In the genomic region with DNA sequence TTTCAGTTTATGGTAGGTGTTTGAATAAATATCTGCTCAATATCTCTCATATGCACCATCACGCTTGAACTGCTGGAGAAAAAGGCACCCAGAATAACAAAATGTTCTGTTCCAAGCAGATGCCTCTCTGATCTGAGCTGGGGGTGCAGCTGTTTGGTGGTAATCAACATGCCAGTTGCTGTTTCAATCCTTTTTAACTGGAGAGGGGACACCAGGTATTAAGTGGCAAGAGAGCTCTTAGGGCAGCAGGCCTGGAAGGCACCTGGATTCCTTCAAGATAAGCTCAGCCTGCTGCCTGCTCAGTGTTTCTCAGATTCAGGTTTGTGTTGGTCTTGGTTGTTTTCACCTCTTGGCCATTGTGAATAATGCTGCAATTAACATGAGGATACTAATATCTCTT, we compare ENCODE assay signal across 22 cellular contexts. TPM values are rescaled to one million over a fixed set of nuclear protein-coding genes. Genes with fewer than 3 reads are reported as not detected.
"Had no signal": no experiment of that assay in that cellular context is flagged by ENCODE, and none has a peak within 500 bp of the region (broad histone marks: within the 10 kb centered on the region; RNA-seq: fewer than 3 reads in every experiment).

No MANE protein-coding gene starts in this region.

- H3K27me3 ChIP-seq: esophagus squamous epithelium, gastrocnemius medialis, sigmoid colon, stomach had no signal

- ATAC-seq: activated CD4-positive, CD25-positive, alpha-beta regulatory T cell treated with anti-CD3 and anti-CD28 coated beads, Interleukin-2, amount 50 U/mL, for 24 hours; activated T-cell treated with anti-CD3 and anti-CD28 coated beads, Interleukin-2, amount 50 U/mL, for 72 hours; gastrocnemius medialis; left lobe of liver; natural killer cell; stimulated activated memory B cell treated with anti-CD40 and anti-IgM and Interleukin-4, amounts not matched to agents 10 μg/mL and 1 μg/mL and 100 μg/mL, for 72 hours had no signal

- H3K27ac ChIP-seq: coronary artery, esophagus squamous epithelium, gastrocnemius medialis, sigmoid colon, stomach, VCaP had no signal

- H3K36me3 ChIP-seq: esophagus squamous epithelium, gastrocnemius medialis, sigmoid colon, stomach had no signal

- H3K4me1 ChIP-seq: gastrocnemius medialis had no signal

- H3K4me3 ChIP-seq: coronary artery, esophagus squamous epithelium, gastrocnemius medialis, sigmoid colon, smooth muscle cell, stomach had no signal

- H3K9me3 ChIP-seq: esophagus squamous epithelium, gastrocnemius medialis, sigmoid colon, stomach had no signal

- DNase-seq: activated CD4-positive, alpha-beta memory T cell treated with anti-CD3 and anti-CD28 coated beads, Interleukin-2, amount 10 ng/mL, durations not matched to agents 7 days and 5 days; activated CD4-positive, alpha-beta T cell treated with anti-CD3 and anti-CD28 coated beads, Interleukin-2, amount 10 ng/mL, durations not matched to agents 24 days and 14 days; activated effector memory CD4-positive, alpha-beta T cell treated with Interleukin-2 at 50 U/mL for 16 hours; activated naive CD4-positive, alpha-beta T cell treated with anti-CD3 and anti-CD28 coated beads for 36 hours; activated naive CD8-positive, alpha-beta T cell treated with anti-CD3 and anti-CD28 coated beads, Interleukin-2, amount 10 ng/mL, durations not matched to agents 7 days and 5 days; activated T-cell treated with anti-CD3 and anti-CD28 coated beads, Interleukin-2, amount 50 U/mL, for 72 hours; amygdala; cerebellar nuclear complex; endodermal cell; esophagus squamous epithelium; gastrocnemius medialis; hypothalamus; natural killer cell; sigmoid colon; stimulated activated CD4-positive, alpha-beta T cell treated with anti-CD3 and anti-CD28 coated beads, Interleukin-15, amount 100 ng/mL, for 24 hours; stomach had no signal

RNA-seq across cellular contexts. Expression of gene VAT1L, which starts 27.2 kb away (rescaled TPM):
- total RNA-seq: activated CD4-positive, alpha-beta T cell treated with anti-CD3 and anti-CD28 coated beads, Interleukin-2, amount 10 ng/mL, durations not matched to agents 24 days and 14 days; activated naive CD4-positive, alpha-beta T cell treated with anti-CD3 and anti-CD28 coated beads for 36 hours; activated naive CD8-positive, alpha-beta T cell treated with anti-CD3 and anti-CD28 coated beads, Interleukin-2, amount 10 ng/mL, durations not matched to agents 7 days and 5 days; natural killer cell had no signal
